Comparison of ENCODE assay signal across 19 cellular contexts in genomic region chr4:24771241-24771640, GRCh38. TPM values are rescaled to one million over a fixed set of nuclear protein-coding genes. Genes with fewer than 3 reads are reported as not detected.
DNase-seq lines count a peak whose midpoint lies in the region; FAIRE-seq and TF ChIP-seq lines count a peak whose summit lies in the region.
"Had no signal": no experiment of that assay in that cellular context is flagged by ENCODE, and none has a peak within 500 bp of the region (broad histone marks: within the 10 kb centered on the region; RNA-seq: fewer than 3 reads in every experiment).

No MANE protein-coding gene starts in this region.

- no peaks in the 10 kb centered on the region for H3K79me2 ChIP-seq in H1 (ENCODE audit: control insufficient read depth in 1 of 2, insufficient read depth in 2 of 2, low read length in 2 of 2)

- H3K27me3 Mint-ChIP-seq in nephron (ENCODE audit: low read depth) (peaks cover 7% of the 10 kb centered on the region), progenitor cell of endocrine pancreas (peaks cover 8% of the 10 kb centered on the region)

- H3K27ac Mint-ChIP-seq in nephron, result peak overlapping the region in 2 of 3 experiments; percentile 16 to 74
- H3K27ac Mint-ChIP-seq in progenitor cell of endocrine pancreas, result no peak overlapping the region

- no peak for TF ChIP-seq RAD21 in H1 (IDR thresholded peaks at IDR 0.05 in 1 of 2, conservative IDR thresholded peaks at IDR 0.05 in 1 of 2; ENCODE audit: low read depth in 2 of 2, low read length in 2 of 2)

- no peak overlapping the region for H3K4me2 ChIP-seq in H1 (ENCODE audit: insufficient read depth in 1 of 2, low read depth in 2 of 2, low read length in 2 of 2)

- no peak overlapping the region for H4K8ac ChIP-seq in H1 (ENCODE audit: extremely low read depth, insufficient read depth, low read length)

- no peak overlapping the region for H3K18ac ChIP-seq in H1 (ENCODE audit: extremely low read depth, low read length)

- H3K27me3 ChIP-seq in H1 (replicated peaks in 1 of 4; ENCODE audit: control insufficient read depth in 3 of 4, extremely low read depth in 1 of 4, insufficient read depth in 3 of 4, low read length in 3 of 4), result no peaks in the 10 kb centered on the region

- no peak overlapping the region for H4K5ac ChIP-seq in H1 (ENCODE audit: insufficient read length, low read depth, low read length)

- peaks cover 2% of the 10 kb centered on the region for H3K9me3 Mint-ChIP-seq in nephron
- peaks cover 4% of the 10 kb centered on the region for H3K9me3 Mint-ChIP-seq in progenitor cell of endocrine pancreas (ENCODE audit: low read depth)

- H3K23ac ChIP-seq in H1 (ENCODE audit: insufficient read length), result no peak overlapping the region

- no peak overlapping the region for H3K4me3 Mint-ChIP-seq in nephron
- no peak overlapping the region for H3K4me3 Mint-ChIP-seq in progenitor cell of endocrine pancreas (ENCODE audit: low read depth)

- H3K56ac ChIP-seq in H1 (replicated peaks; ENCODE audit: insufficient read length, low read depth, low read length), result no peak overlapping the region

- H3K36me3 ChIP-seq in H1 (ENCODE audit: control insufficient read depth in 2 of 4, insufficient read depth in 4 of 4, low read length in 3 of 4), result no peaks in the 10 kb centered on the region

- H3K14ac ChIP-seq in H1 (ENCODE audit: insufficient read length), result no peak overlapping the region

- no peaks in the 10 kb centered on the region for H3K79me1 ChIP-seq in H1 (ENCODE audit: low read depth, low read length)

- H2AK5ac ChIP-seq in H1 (ENCODE audit: low read depth, low read length), result no peak overlapping the region

- POLR2A ChIA-PET in H1 (lab: Charles Lee; ENCODE audit: partially characterized antibody), result no interaction called here

- H2BK15ac ChIP-seq in H1 (ENCODE audit: low read length), result no peak overlapping the region

- DNase-seq in AG10803 (ENCODE audit: low read depth) (peak; percentile 76), LNCaP clone FGC (ENCODE audit: low read depth) (peak; percentile 45), H1 (ENCODE audit: low read depth in 1 of 2, low spot score in 2 of 2) (no peak), progenitor cell of endocrine pancreas (ENCODE audit: low spot score, unreplicated experiment) (no peak), DMS114 treated with DMSO at 0.1 percent for 48 hours (lab: John Stamatoyannopoulos, UW; ENCODE audit: unreplicated experiment) (no peak), DMS79 treated with DMSO at 0.1 percent for 48 hours (lab: John Stamatoyannopoulos, UW) (no peak)
- DNase-seq: AML-193, Caco-2, GDM1, GOT3, KG1, NCI-H146, NCI-H2107, NCI-H226, NCI-H526, PC-9, SK-N-SH had no signal

- WGBS in H1 (ENCODE audit: extremely low coverage in 1 of 2, insufficient coverage in 1 of 2, insufficient read length in 1 of 2, insufficient replicate concordance in 2 of 2, low coverage in 1 of 2, low lambda C conversion rate in 2 of 2, missing lambda C conversion rate in 1 of 2), 2 experiments, result 86% methylated on average over 4 of the region's 4 CpGs; no CpG with 5 or more reads in 1 of the 2 experiments

- H4K91ac ChIP-seq in H1 (replicated peaks; ENCODE audit: insufficient read length, low read length), result no peak overlapping the region

- peaks cover 34% of the 10 kb centered on the region for H3K4me1 Mint-ChIP-seq in nephron
- H3K4me1 Mint-ChIP-seq in progenitor cell of endocrine pancreas (ENCODE audit: low read depth), result peaks cover 2% of the 10 kb centered on the region

- TF ChIP-seq EP300 in H1 (IDR thresholded peaks at IDR 0.05; ENCODE audit: borderline replicate concordance in 1 of 2, low read depth in 2 of 2, low read length in 2 of 2), result no peak

- no peak overlapping the region for H2BK5ac ChIP-seq in H1 (ENCODE audit: low read depth, low read length)

- no peak overlapping the region for H3K4ac ChIP-seq in H1 (replicated peaks; ENCODE audit: insufficient read length, low read depth, low read length)

- no peak for TF ChIP-seq CTCF in AG10803 (conservative IDR thresholded peaks at IDR 0.05; ENCODE audit: low read length)
- TF ChIP-seq CTCF in LNCaP clone FGC (IDR thresholded peaks at IDR 0.05; ENCODE audit: control insufficient read depth, extremely low read depth, insufficient read depth), result no peak
- TF ChIP-seq CTCF in H1 (IDR thresholded peaks at IDR 0.05; ENCODE audit: control extremely low read depth in 1 of 3, insufficient read depth in 1 of 3, low read depth in 1 of 3, low read length in 3 of 3), result no peak
- TF ChIP-seq CTCF in nephron (IDR thresholded peaks at IDR 0.05; ENCODE audit: unreplicated experiment in 3 of 3), result no peak
- no peak for TF ChIP-seq CTCF in progenitor cell of endocrine pancreas (IDR thresholded peaks at IDR 0.05; ENCODE audit: unreplicated experiment)

- H3K27ac ChIP-seq in H1 (ENCODE audit: low read depth, low read length), result no peak overlapping the region

- no peaks in the 10 kb centered on the region for H3K23me2 ChIP-seq in H1 (ENCODE audit: low read depth, low read length)

- no peak overlapping the region for H3K9ac ChIP-seq in H1 (replicated peaks in 1 of 4; ENCODE audit: extremely low read depth in 1 of 4, low read depth in 3 of 4, low read length in 3 of 4)

- peak; percentile 7 for FAIRE-seq in H1 (lab: Jason Lieb, UNC)

- H3K4me3 ChIP-seq in AG10803 (ENCODE audit: low read length) (no peak overlapping the region), LNCaP clone FGC (ENCODE audit: low read depth, low read length) (no peak overlapping the region), H1 (ENCODE audit: extremely low read depth in 1 of 4, insufficient read depth in 2 of 4, low read depth in 3 of 4, low read length in 4 of 4) (no peak overlapping the region)
- H3K4me3 ChIP-seq: PC-9 had no signal

- CTCF ChIA-PET in H1 (lab: Charles Lee; ENCODE audit: partially characterized antibody), result interaction anchor here (0.6 to 1.1 kb wide), 2 partner anchors 11 to 18 kb away, joined by 3 to 4 read pairs; no protein-coding TSS in a partner anchor

- no peak overlapping the region for H2BK120ac ChIP-seq in H1 (replicated peaks; ENCODE audit: low read depth, low read length)

- no peak overlapping the region for H2BK12ac ChIP-seq in H1 (ENCODE audit: low read depth, low read length)

- no peaks in the 10 kb centered on the region for H3K9me3 ChIP-seq in H1 (ENCODE audit: insufficient read depth in 2 of 2, low read depth in 1 of 2, low read length in 1 of 2)
- H3K9me3 ChIP-seq: Caco-2, SK-N-SH had no signal

- H3K36me3 Mint-ChIP-seq in nephron (ENCODE audit: low read depth) (no peaks in the 10 kb centered on the region), progenitor cell of endocrine pancreas (ENCODE audit: insufficient read depth) (no peaks in the 10 kb centered on the region)

- H2BK20ac ChIP-seq in H1 (ENCODE audit: low read length), result no peak overlapping the region

- no peak for TF ChIP-seq POLR2A in H1 (IDR thresholded peaks at IDR 0.05; ENCODE audit: control extremely low read depth in 1 of 2, low read depth in 2 of 2, low read length in 2 of 2)

- H2AFZ ChIP-seq in H1 (ENCODE audit: low read length), result no peak overlapping the region
- H2AFZ ChIP-seq: PC-9 had no signal

- H4K20me1 ChIP-seq in H1 (replicated peaks in 1 of 2; ENCODE audit: control insufficient read depth in 1 of 2, insufficient read depth in 2 of 2, low read length in 2 of 2), result no peaks in the 10 kb centered on the region

- H3K4me1 ChIP-seq in H1 (replicated peaks in 1 of 4; ENCODE audit: control insufficient read depth in 3 of 4, insufficient read depth in 4 of 4, low read length in 3 of 4), result peaks cover 0 to 4% (median 2%) of the 10 kb centered on the region in 4 experiments; a peak in 2 of 7 replicates
- H3K4me1 ChIP-seq: Caco-2 had no signal

TF ChIP-seq in H1, 55 proteins besides CTCF, POLR2A, EP300 and RAD21:
- TF ChIP-seq JUND (IDR thresholded peaks at IDR 0.05; ENCODE audit: low read length), result no peak
- no peak for TF ChIP-seq RNF2 (IDR thresholded peaks at IDR 0.05; ENCODE audit: borderline replicate concordance, low read depth, low read length, missing control alignments, poor library complexity, severe bottlenecking)
- no peak for TF ChIP-seq ASH2L (IDR thresholded peaks at IDR 0.05; ENCODE audit: low read length)
- TF ChIP-seq SIX5 (IDR thresholded peaks at IDR 0.05; ENCODE audit: low read depth, low read length), result no peak
- no peak for TF ChIP-seq SUZ12 (IDR thresholded peaks at IDR 0.05; ENCODE audit: low read length)
- TF ChIP-seq GTF2F1 (IDR thresholded peaks at IDR 0.05; ENCODE audit: borderline replicate concordance, low read depth, low read length), result no peak
- TF ChIP-seq SP4 (IDR thresholded peaks at IDR 0.05; ENCODE audit: low read length), result no peak
- TF ChIP-seq TBP (IDR thresholded peaks at IDR 0.05; ENCODE audit: low read depth, low read length), result no peak
- no peak for TF ChIP-seq YY1 (IDR thresholded peaks at IDR 0.05; ENCODE audit: low read depth, low read length)
- no peak for TF ChIP-seq CTBP2 (IDR thresholded peaks at IDR 0.05; ENCODE audit: borderline replicate concordance, insufficient read depth, insufficient read length, low read length)
- no peak for TF ChIP-seq SAP30 (IDR thresholded peaks at IDR 0.05; ENCODE audit: insufficient read depth, insufficient replicate concordance, low read length)

RNA-seq across cellular contexts. Expression of gene SOD3, which starts 24.1 kb away (rescaled TPM):
- 4.9 and 5.5 TPM in 2 replicates for total RNA-seq in H1 (2021; fragmentation: NEBNext Ultra II Directional; extraction: Animal tissue kit (Norgen Biotek cat#: 25700))
- polyA plus RNA-seq in H1 (2011; rRNA removed), result 4.9 and 10.4 TPM in 2 replicates
- 3.9 TPM for polyA plus RNA-seq in H1 (2011; cell fraction: cytosol; rRNA removed)
- 5.6 TPM for polyA plus RNA-seq in H1 (2011; cell fraction: nucleus; rRNA removed)
- polyA plus RNA-seq in H1 (2012, experiment 1 of 2), result 6.3 to 13.6 TPM (median 10.4 TPM) in 4 replicates
- polyA plus RNA-seq in H1 (2012, experiment 2 of 2), result 6.9 TPM
- polyA plus RNA-seq in H1 (2013, experiment 1 of 2), result 14.2 TPM
- polyA plus RNA-seq in H1 (2013, experiment 2 of 2), result 15.8 TPM
- polyA minus RNA-seq in H1 (2011; rRNA and poly(A)+ RNA removed), result 0.78 and 1.5 TPM in 2 replicates
- polyA minus RNA-seq in H1 (2011; cell fraction: cytosol; rRNA and poly(A)+ RNA removed), result 4.7 TPM
- polyA minus RNA-seq in H1 (2011; cell fraction: nucleus; rRNA and poly(A)+ RNA removed), result 3.3 TPM
- total RNA-seq in progenitor cell of endocrine pancreas, result 5.0 and 6.2 TPM in 2 replicates
- total RNA-seq: A673 had no signal

Comparison
In these comparisons a context has a peak if more than half of its experiments do, and no peak if none do; other contexts are left out.
1. DNase-seq: peak in AG10803 (single experiment) and LNCaP clone FGC (single experiment); none in H1 (0 of 2), progenitor cell of endocrine pancreas (single experiment), DMS114 treated with DMSO at 0.1 percent for 48 hours (single experiment) and DMS79 treated with DMSO at 0.1 percent for 48 hours (single experiment).